ENCODE assay signal across 1 cellular context in the genomic region with DNA sequence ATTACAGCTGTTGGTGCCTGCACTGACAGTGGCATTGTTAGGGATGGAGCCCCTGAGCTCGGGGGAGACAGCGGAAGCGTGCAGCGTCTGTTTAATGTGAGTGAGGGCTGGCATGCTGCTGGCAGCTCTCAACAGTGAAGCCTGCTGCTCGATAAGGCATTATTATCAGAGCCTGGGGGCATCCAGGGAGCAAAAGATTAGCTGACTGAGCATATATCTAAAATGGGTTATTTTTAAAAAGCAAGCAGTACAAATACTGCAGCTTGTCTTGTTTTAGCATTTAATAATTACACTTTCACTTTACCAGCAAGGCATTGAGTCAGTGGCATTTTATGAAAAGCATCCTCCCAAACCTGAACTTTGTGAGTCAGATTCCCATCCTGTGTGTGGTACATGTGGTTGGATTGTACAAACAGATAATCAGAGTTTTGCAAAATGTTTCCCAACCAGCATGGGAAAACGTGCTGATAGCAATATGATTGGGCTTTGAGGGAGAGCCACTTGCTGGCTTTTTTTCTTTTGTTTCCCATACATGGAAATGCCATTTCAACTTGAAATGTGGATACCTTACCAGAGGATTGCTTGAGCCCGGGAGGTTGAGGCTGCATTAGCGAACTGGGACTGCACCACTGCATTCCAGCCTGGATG.
TF ChIP-seq lines count a peak whose summit lies in the region.

No MANE protein-coding gene starts in this region.

TF ChIP-seq in GM12878, 131 proteins besides CTCF, POLR2A, EP300 and RAD21 (continued from another document):
- TF ChIP-seq, protein P1, sequence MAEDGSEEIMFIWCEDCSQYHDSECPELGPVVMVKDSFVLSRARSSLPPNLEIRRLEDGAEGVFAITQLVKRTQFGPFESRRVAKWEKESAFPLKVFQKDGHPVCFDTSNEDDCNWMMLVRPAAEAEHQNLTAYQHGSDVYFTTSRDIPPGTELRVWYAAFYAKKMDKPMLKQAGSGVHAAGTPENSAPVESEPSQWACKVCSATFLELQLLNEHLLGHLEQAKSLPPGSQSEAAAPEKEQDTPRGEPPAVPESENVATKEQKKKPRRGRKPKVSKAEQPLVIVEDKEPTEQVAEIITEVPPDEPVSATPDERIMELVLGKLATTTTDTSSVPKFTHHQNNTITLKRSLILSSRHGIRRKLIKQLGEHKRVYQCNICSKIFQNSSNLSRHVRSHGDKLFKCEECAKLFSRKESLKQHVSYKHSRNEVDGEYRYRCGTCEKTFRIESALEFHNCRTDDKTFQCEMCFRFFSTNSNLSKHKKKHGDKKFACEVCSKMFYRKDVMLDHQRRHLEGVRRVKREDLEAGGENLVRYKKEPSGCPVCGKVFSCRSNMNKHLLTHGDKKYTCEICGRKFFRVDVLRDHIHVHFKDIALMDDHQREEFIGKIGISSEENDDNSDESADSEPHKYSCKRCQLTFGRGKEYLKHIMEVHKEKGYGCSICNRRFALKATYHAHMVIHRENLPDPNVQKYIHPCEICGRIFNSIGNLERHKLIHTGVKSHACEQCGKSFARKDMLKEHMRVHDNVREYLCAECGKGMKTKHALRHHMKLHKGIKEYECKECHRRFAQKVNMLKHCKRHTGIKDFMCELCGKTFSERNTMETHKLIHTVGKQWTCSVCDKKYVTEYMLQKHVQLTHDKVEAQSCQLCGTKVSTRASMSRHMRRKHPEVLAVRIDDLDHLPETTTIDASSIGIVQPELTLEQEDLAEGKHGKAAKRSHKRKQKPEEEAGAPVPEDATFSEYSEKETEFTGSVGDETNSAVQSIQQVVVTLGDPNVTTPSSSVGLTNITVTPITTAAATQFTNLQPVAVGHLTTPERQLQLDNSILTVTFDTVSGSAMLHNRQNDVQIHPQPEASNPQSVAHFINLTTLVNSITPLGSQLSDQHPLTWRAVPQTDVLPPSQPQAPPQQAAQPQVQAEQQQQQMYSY (CRISPR knock-in tag; IDR thresholded peaks at IDR 0.05): no peak
- TF ChIP-seq RELB (IDR thresholded peaks at IDR 0.05; ENCODE audit: low read depth) (no peak), ESRRA (IDR thresholded peaks at IDR 0.05; ENCODE audit: low read length) (no peak), MEF2B (IDR thresholded peaks at IDR 0.05; ENCODE audit: partially characterized antibody, poor library complexity, severe bottlenecking) (no peak)
